In genomic region chrX:54891573-54891972, GRCh38 we compare ENCODE assay signal across 9 cellular contexts. TPM values are rescaled to one million over a fixed set of nuclear protein-coding genes. Genes with fewer than 3 reads are reported as not detected.
A peak's percentile ranks its signal among the peaks of the same experiment; 100 is the strongest.
DNase-seq lines count a peak whose midpoint lies in the region; ATAC-seq and TF ChIP-seq lines count a peak whose summit lies in the region.
"Had no signal": no experiment of that assay in that cellular context is flagged by ENCODE, and none has a peak within 500 bp of the region (broad histone marks: within the 10 kb centered on the region; RNA-seq: fewer than 3 reads in every experiment).

No MANE protein-coding gene starts in this region.

- H3K27me3 Mint-ChIP-seq in CD14-positive monocyte (ENCODE audit: low read depth in 3 of 3), result peaks cover 0 to 3% (median 1%) of the 10 kb centered on the region in 3 donors
- H3K27me3 Mint-ChIP-seq in activated T-helper 1 cell treated with anti-CD3 and anti-CD28 coated beads, Interleukin-12 subunit alpha, Interleukin-12 subunit beta, Interleukin-2, Interleukin-4 antibody, amounts not matched to agents 30 ng/mL and 10 ng/mL and 1 ng/mL, durations not matched to agents 14 hours and 24 hours and 36 hours (ENCODE audit: insufficient read depth), result peaks cover 5% of the 10 kb centered on the region

- no CpG with 5 or more reads among the region's 3 CpGs for WGBS in iPS DF 6.9 (ENCODE audit: insufficient coverage, insufficient read length)

- no peak for DNase-seq in CD14-positive monocyte (ENCODE audit: low spot score)
- peak; percentile 28 for DNase-seq in GM13976 (ENCODE audit: low spot score)
- peak; percentile 30 for DNase-seq in NCI-H2227 (lab: John Stamatoyannopoulos, UW; ENCODE audit: unreplicated experiment)
- DNase-seq in activated T-helper 1 cell treated with anti-CD3 and anti-CD28 coated beads, Interleukin-12 subunit alpha, Interleukin-12 subunit beta, Interleukin-2, Interleukin-4 antibody, amounts not matched to agents 30 ng/mL and 10 ng/mL and 1 ng/mL, durations not matched to agents 14 hours and 24 hours and 36 hours (ENCODE audit: low spot score), result peak; percentile 2
- DNase-seq in iPS DF 6.9 (ENCODE audit: low read depth, low spot score), result peak; percentile 2
- DNase-seq in stimulated activated effector memory CD8-positive, alpha-beta T cell treated with anti-CD3 and anti-CD28 coated beads, Interleukin-12 subunit alpha, Interleukin-12 subunit beta, amount 100 ng/mL, for 72 hours (ENCODE audit: low spot score in 2 of 2), result no peak
- DNase-seq: naive B cell had no signal

- H3K27ac Mint-ChIP-seq in CD14-positive monocyte, result no peak overlapping the region
- H3K27ac Mint-ChIP-seq in activated T-helper 1 cell treated with anti-CD3 and anti-CD28 coated beads, Interleukin-12 subunit alpha, Interleukin-12 subunit beta, Interleukin-2, Interleukin-4 antibody, amounts not matched to agents 30 ng/mL and 10 ng/mL and 1 ng/mL, durations not matched to agents 14 hours and 24 hours and 36 hours, result no peak overlapping the region
- no peak overlapping the region for H3K27ac Mint-ChIP-seq in stimulated activated effector memory CD8-positive, alpha-beta T cell treated with anti-CD3 and anti-CD28 coated beads, Interleukin-12 subunit alpha, Interleukin-12 subunit beta, amount 100 ng/mL, for 72 hours
- H3K27ac Mint-ChIP-seq: naive B cell had no signal

- H3K9me3 ChIP-seq in iPS DF 6.9 (ENCODE audit: control insufficient read depth, insufficient read depth, low read length), result no peaks in the 10 kb centered on the region

- H3K36me3 Mint-ChIP-seq in CD14-positive monocyte, result no peaks in the 10 kb centered on the region
- H3K36me3 Mint-ChIP-seq in activated T-helper 1 cell treated with anti-CD3 and anti-CD28 coated beads, Interleukin-12 subunit alpha, Interleukin-12 subunit beta, Interleukin-2, Interleukin-4 antibody, amounts not matched to agents 30 ng/mL and 10 ng/mL and 1 ng/mL, durations not matched to agents 14 hours and 24 hours and 36 hours (ENCODE audit: low read depth), result no peaks in the 10 kb centered on the region
- no peaks in the 10 kb centered on the region for H3K36me3 Mint-ChIP-seq in stimulated activated effector memory CD8-positive, alpha-beta T cell treated with anti-CD3 and anti-CD28 coated beads, Interleukin-12 subunit alpha, Interleukin-12 subunit beta, amount 100 ng/mL, for 72 hours
- H3K36me3 Mint-ChIP-seq: naive B cell had no signal

- in situ Hi-C loops in GM13976 (cut with MboI; ENCODE audit: low sequenced_read_pairs, unreplicated experiment), result no loop called here

- peak; percentile 46 for ATAC-seq in stimulated activated effector memory CD8-positive, alpha-beta T cell treated with anti-CD3 and anti-CD28 coated beads, Interleukin-12 subunit alpha, Interleukin-12 subunit beta, amount 100 ng/mL, for 72 hours
- ATAC-seq in GM21360 (IDR thresholded peaks at IDR 0.05; ENCODE audit: unreplicated experiment) (no peak), GM21515 (IDR thresholded peaks at IDR 0.05; ENCODE audit: unreplicated experiment) (no peak)

- peak; percentile 21 for TF ChIP-seq CTCF in CD14-positive monocyte (IDR thresholded peaks at IDR 0.05)
- peak; percentile 52 for TF ChIP-seq CTCF in GM13976 (IDR thresholded peaks at IDR 0.05; ENCODE audit: borderline replicate concordance, control extremely low read depth, extremely low read depth, insufficient read depth, missing control alignments)

- no peak overlapping the region for H3K4me3 Mint-ChIP-seq in CD14-positive monocyte
- H3K4me3 Mint-ChIP-seq in activated T-helper 1 cell treated with anti-CD3 and anti-CD28 coated beads, Interleukin-12 subunit alpha, Interleukin-12 subunit beta, Interleukin-2, Interleukin-4 antibody, amounts not matched to agents 30 ng/mL and 10 ng/mL and 1 ng/mL, durations not matched to agents 14 hours and 24 hours and 36 hours, result no peak overlapping the region
- H3K4me3 Mint-ChIP-seq in stimulated activated effector memory CD8-positive, alpha-beta T cell treated with anti-CD3 and anti-CD28 coated beads, Interleukin-12 subunit alpha, Interleukin-12 subunit beta, amount 100 ng/mL, for 72 hours, result no peak overlapping the region
- H3K4me3 Mint-ChIP-seq: naive B cell had no signal

- H3K36me3 ChIP-seq in iPS DF 6.9 (ENCODE audit: control insufficient read depth, insufficient read depth, low read length), result no peaks in the 10 kb centered on the region

- no peak overlapping the region for H3K4me3 ChIP-seq in iPS DF 6.9 (ENCODE audit: low read length)

- H3K27ac ChIP-seq in iPS DF 6.9 (ENCODE audit: low read length), result no peak overlapping the region

- H3K4me1 ChIP-seq in iPS DF 6.9 (ENCODE audit: control insufficient read depth, insufficient read depth, low read length), result no peaks in the 10 kb centered on the region

- no peaks in the 10 kb centered on the region for H3K27me3 ChIP-seq in iPS DF 6.9 (ENCODE audit: control insufficient read depth, insufficient read depth, low read length)

- intact Hi-C loops in CD14-positive monocyte (cut with micrococcal nuclease), result loop anchor here in 1 of 2 donors (5.0 kb wide), 1 partner anchor 166 kb away; no protein-coding TSS in a partner anchor
- intact Hi-C loops in activated T-helper 1 cell treated with anti-CD3 and anti-CD28 coated beads, Interleukin-12 subunit alpha, Interleukin-12 subunit beta, Interleukin-2, Interleukin-4 antibody, amounts not matched to agents 30 ng/mL and 10 ng/mL and 1 ng/mL, durations not matched to agents 14 hours and 24 hours and 36 hours (cut with micrococcal nuclease), result loop anchor here (1.0 to 5.0 kb wide), 3 partner anchors 166 to 451 kb away; no protein-coding TSS in a partner anchor

- no peaks in the 10 kb centered on the region for H3K4me1 Mint-ChIP-seq in CD14-positive monocyte
- H3K4me1 Mint-ChIP-seq in activated T-helper 1 cell treated with anti-CD3 and anti-CD28 coated beads, Interleukin-12 subunit alpha, Interleukin-12 subunit beta, Interleukin-2, Interleukin-4 antibody, amounts not matched to agents 30 ng/mL and 10 ng/mL and 1 ng/mL, durations not matched to agents 14 hours and 24 hours and 36 hours (ENCODE audit: low read depth), result no peaks in the 10 kb centered on the region
- H3K4me1 Mint-ChIP-seq in stimulated activated effector memory CD8-positive, alpha-beta T cell treated with anti-CD3 and anti-CD28 coated beads, Interleukin-12 subunit alpha, Interleukin-12 subunit beta, amount 100 ng/mL, for 72 hours, result no peaks in the 10 kb centered on the region
- H3K4me1 Mint-ChIP-seq: naive B cell had no signal

- peaks cover 0 to 5% (median 0%) of the 10 kb centered on the region in 7 donors for H3K9me3 Mint-ChIP-seq in CD14-positive monocyte
- no peaks in the 10 kb centered on the region for H3K9me3 Mint-ChIP-seq in activated T-helper 1 cell treated with anti-CD3 and anti-CD28 coated beads, Interleukin-12 subunit alpha, Interleukin-12 subunit beta, Interleukin-2, Interleukin-4 antibody, amounts not matched to agents 30 ng/mL and 10 ng/mL and 1 ng/mL, durations not matched to agents 14 hours and 24 hours and 36 hours
- H3K9me3 Mint-ChIP-seq in stimulated activated effector memory CD8-positive, alpha-beta T cell treated with anti-CD3 and anti-CD28 coated beads, Interleukin-12 subunit alpha, Interleukin-12 subunit beta, amount 100 ng/mL, for 72 hours, result no peaks in the 10 kb centered on the region

RNA-seq across cellular contexts. Expression of gene TRO, which starts 29.1 kb away (rescaled TPM):
- polyA plus RNA-seq in CD14-positive monocyte, result not detected
- total RNA-seq in activated T-helper 1 cell treated with anti-CD3 and anti-CD28 coated beads, Interleukin-12 subunit alpha, Interleukin-12 subunit beta, Interleukin-2, Interleukin-4 antibody, amounts not matched to agents 30 ng/mL and 10 ng/mL and 1 ng/mL, durations not matched to agents 14 hours and 24 hours and 36 hours, result 0.78 and 1.3 TPM in 2 replicates

Comparison
In these comparisons a context has a peak if more than half of its experiments do, and no peak if none do; other contexts are left out.
1. DNase-seq: peak in GM13976 (single experiment), NCI-H2227 (single experiment), activated T-helper 1 cell treated with anti-CD3 and anti-CD28 coated beads, Interleukin-12 subunit alpha, Interleukin-12 subunit beta, Interleukin-2, Interleukin-4 antibody, amounts not matched to agents 30 ng/mL and 10 ng/mL and 1 ng/mL, durations not matched to agents 14 hours and 24 hours and 36 hours (single experiment) and iPS DF 6.9 (single experiment); none in CD14-positive monocyte (single experiment) and stimulated activated effector memory CD8-positive, alpha-beta T cell treated with anti-CD3 and anti-CD28 coated beads, Interleukin-12 subunit alpha, Interleukin-12 subunit beta, amount 100 ng/mL, for 72 hours (0 of 2).